Comparison of ENCODE assay signal across 15 cellular contexts in genomic region chr12:124874988-124875802, GRCh38. TPM values are rescaled to one million over a fixed set of nuclear protein-coding genes. Genes with fewer than 3 reads are reported as not detected.
A peak's percentile ranks its signal among the peaks of the same experiment; 100 is the strongest.
DNase-seq lines count a peak whose midpoint lies in the region; ATAC-seq and TF ChIP-seq lines count a peak whose summit lies in the region.
"Had no signal": no experiment of that assay in that cellular context is flagged by ENCODE, and none has a peak within 500 bp of the region (broad histone marks: within the 10 kb centered on the region; RNA-seq: fewer than 3 reads in every experiment).

No MANE protein-coding gene starts in this region.

- H3K4ac ChIP-seq in mesendoderm (ENCODE audit: low read depth, low read length): no peak overlapping the region

- no peaks in the 10 kb centered on the region for H3K9me3 Mint-ChIP-seq in neural progenitor cell

- H3K9ac ChIP-seq in BLaER1 treated with 17β-estradiol and CSF1 and Interleukin-3, amounts not matched to agents 10 nM and 100 nM: peak overlapping the region; percentile 27 to 63 (median 48); a peak in 17 of 22 replicates
- H3K9ac ChIP-seq in PC-3 (ENCODE audit: low read length): no peak overlapping the region
- no peak overlapping the region for H3K9ac ChIP-seq in neural progenitor cell
- H3K9ac ChIP-seq in mesendoderm (ENCODE audit: low read length): no peak overlapping the region

- H3K56ac ChIP-seq in mesendoderm (ENCODE audit: low read length): no peak overlapping the region

- intact Hi-C loops in PC-3 (cut with micrococcal nuclease): no loop called here

- POLR2A ChIA-PET in PC-3 (lab: Charles Lee; ENCODE audit: unreplicated experiment): no interaction called here

- no peak overlapping the region for H2BK15ac ChIP-seq in mesendoderm (replicated peaks; ENCODE audit: low read depth)

- H3K27me3 Mint-ChIP-seq in neural progenitor cell (ENCODE audit: insufficient read depth, low read depth): peaks cover 2% of the 10 kb centered on the region
- H3K27me3 Mint-ChIP-seq: B cell had no signal

- ATAC-seq in PC-3: no peak; the same call in 1 of the 2 replicates

- H3K9me3 ChIP-seq in BLaER1 treated with 17β-estradiol and CSF1 and Interleukin-3, amounts not matched to agents 10 nM and 100 nM (replicated peaks in 1 of 11): no peaks in the 10 kb centered on the region
- H3K9me3 ChIP-seq in PC-3 (ENCODE audit: low read length): no peaks in the 10 kb centered on the region
- no peaks in the 10 kb centered on the region for H3K9me3 ChIP-seq in hepatocyte (ENCODE audit: low read depth)
- no peaks in the 10 kb centered on the region for H3K9me3 ChIP-seq in neural progenitor cell (ENCODE audit: low read depth)
- H3K9me3 ChIP-seq: SJCRH30 had no signal

- CTCF ChIA-PET in PC-3 (lab: Charles Lee): no interaction called here

- H3K27ac ChIP-seq in BLaER1 treated with 17β-estradiol and CSF1 and Interleukin-3, amounts not matched to agents 10 nM and 100 nM: peak overlapping the region in 10 of 11 experiments; percentile 24 to 72 (median 58); a peak in 17 of 22 replicates
- no peak overlapping the region for H3K27ac ChIP-seq in PC-3 (ENCODE audit: low read length)
- peak overlapping the region; percentile 67 for H3K27ac ChIP-seq in hepatocyte
- no peak overlapping the region for H3K27ac ChIP-seq in neural progenitor cell
- H3K27ac ChIP-seq in mesendoderm (ENCODE audit: low read depth, low read length): no peak overlapping the region
- H3K27ac ChIP-seq: SJCRH30 had no signal

- H2BK5ac ChIP-seq in mesendoderm (ENCODE audit: low read length): no peak overlapping the region

- H2AFZ ChIP-seq in PC-3 (ENCODE audit: low read length): peak overlapping the region; percentile 20; the same call in 1 of the 2 replicates
- H2AFZ ChIP-seq in hepatocyte: no peak overlapping the region
- H2AFZ ChIP-seq in neural progenitor cell (replicated peaks): no peak overlapping the region

- no TSS peak for BruUV-seq in PC-3 (replicated peaks; lab: Mats Ljungman, UMichigan)

- no peak overlapping the region for H3K18ac ChIP-seq in mesendoderm (ENCODE audit: low read length)

- peak overlapping the region; percentile 65 to 80 (median 67) for H3K4me2 ChIP-seq in BLaER1 treated with 17β-estradiol and CSF1 and Interleukin-3, amounts not matched to agents 10 nM and 100 nM
- H3K4me2 ChIP-seq in PC-3 (ENCODE audit: low read length) (no peak overlapping the region), hepatocyte (no peak overlapping the region), neural progenitor cell (no peak overlapping the region), mesendoderm (ENCODE audit: low read length) (no peak overlapping the region)

- H3K4me1 Mint-ChIP-seq in neural progenitor cell: peaks cover 24% of the 10 kb centered on the region

- H2AK5ac ChIP-seq in mesendoderm (ENCODE audit: low read length): no peak overlapping the region

- no peak overlapping the region for H3K4me3 Mint-ChIP-seq in neural progenitor cell
- H3K4me3 Mint-ChIP-seq: B cell had no signal

- no peak overlapping the region for H2BK120ac ChIP-seq in mesendoderm (ENCODE audit: low read depth, low read length)

- no peak overlapping the region for H4K5ac ChIP-seq in mesendoderm (ENCODE audit: low read length)

- H3K4me1 ChIP-seq in BLaER1 treated with 17β-estradiol and CSF1 and Interleukin-3, amounts not matched to agents 10 nM and 100 nM: peaks cover 37 to 84% (median 76%) of the 10 kb centered on the region in 10 experiments
- H3K4me1 ChIP-seq in PC-3 (ENCODE audit: insufficient read depth, low read length) (no peaks in the 10 kb centered on the region), hepatocyte (ENCODE audit: insufficient read depth) (peaks cover 7% of the 10 kb centered on the region), neural progenitor cell (peaks cover 13% of the 10 kb centered on the region), mesendoderm (ENCODE audit: control insufficient read depth, low read depth, low read length) (no peaks in the 10 kb centered on the region)
- H3K4me1 ChIP-seq: SJCRH30 had no signal

- peak overlapping the region; percentile 3 for H3K27ac Mint-ChIP-seq in neural progenitor cell
- H3K27ac Mint-ChIP-seq: B cell had no signal

- H3K9me2 ChIP-seq in PC-3 (replicated peaks; ENCODE audit: low read length) (no peaks in the 10 kb centered on the region), hepatocyte (replicated peaks; ENCODE audit: insufficient read depth) (no peaks in the 10 kb centered on the region)

- H3K79me2 ChIP-seq in PC-3 (ENCODE audit: low read length) (no peaks in the 10 kb centered on the region), hepatocyte (no peaks in the 10 kb centered on the region), neural progenitor cell (ENCODE audit: low read depth) (no peaks in the 10 kb centered on the region), mesendoderm (ENCODE audit: control insufficient read depth, insufficient read depth, low read length) (no peaks in the 10 kb centered on the region)

- no peaks in the 10 kb centered on the region for H3K36me3 ChIP-seq in BLaER1 treated with 17β-estradiol and CSF1 and Interleukin-3, amounts not matched to agents 10 nM and 100 nM
- no peaks in the 10 kb centered on the region for H3K36me3 ChIP-seq in PC-3 (ENCODE audit: low read depth, low read length)
- no peaks in the 10 kb centered on the region for H3K36me3 ChIP-seq in hepatocyte (replicated peaks; ENCODE audit: insufficient read depth, low read depth)
- H3K36me3 ChIP-seq in neural progenitor cell: no peaks in the 10 kb centered on the region
- no peaks in the 10 kb centered on the region for H3K36me3 ChIP-seq in mesendoderm (ENCODE audit: control insufficient read depth, insufficient read depth, low read length)
- H3K36me3 ChIP-seq: SJCRH30 had no signal

- no peaks in the 10 kb centered on the region for H3F3A ChIP-seq in PC-3 (ENCODE audit: low read length, unreplicated experiment)
- no peaks in the 10 kb centered on the region for H3F3A ChIP-seq in neural progenitor cell (ENCODE audit: low read depth)

- no peak overlapping the region for H4K8ac ChIP-seq in mesendoderm (ENCODE audit: low read depth, low read length)

- H3K27me3 ChIP-seq in BLaER1 treated with 17β-estradiol and CSF1 and Interleukin-3, amounts not matched to agents 10 nM and 100 nM: no peaks in the 10 kb centered on the region
- no peaks in the 10 kb centered on the region for H3K27me3 ChIP-seq in PC-3 (ENCODE audit: low read length)
- no peaks in the 10 kb centered on the region for H3K27me3 ChIP-seq in hepatocyte
- H3K27me3 ChIP-seq in neural progenitor cell: no peaks in the 10 kb centered on the region
- H3K27me3 ChIP-seq in mesendoderm (ENCODE audit: insufficient read depth, low read length, poor library complexity): no peaks in the 10 kb centered on the region
- H3K27me3 ChIP-seq: SJCRH30 had no signal

- H3K23ac ChIP-seq in mesendoderm (ENCODE audit: low read length): no peak overlapping the region

- no peak overlapping the region for H3K4me3 ChIP-seq in BLaER1 treated with 17β-estradiol and CSF1 and Interleukin-3, amounts not matched to agents 10 nM and 100 nM
- no peak overlapping the region for H3K4me3 ChIP-seq in PC-3 (ENCODE audit: low read length)
- no peak overlapping the region for H3K4me3 ChIP-seq in hepatocyte
- H3K4me3 ChIP-seq in neural progenitor cell: no peak overlapping the region
- no peak overlapping the region for H3K4me3 ChIP-seq in mesendoderm (ENCODE audit: low read length)
- H3K4me3 ChIP-seq: SJCRH30 had no signal

- no peaks in the 10 kb centered on the region for H3K36me3 Mint-ChIP-seq in neural progenitor cell

- H4K20me1 ChIP-seq in BLaER1 treated with 17β-estradiol and CSF1 and Interleukin-3, amounts not matched to agents 10 nM and 100 nM: no peaks in the 10 kb centered on the region
- no peaks in the 10 kb centered on the region for H4K20me1 ChIP-seq in PC-3 (ENCODE audit: low read length)
- H4K20me1 ChIP-seq in hepatocyte (ENCODE audit: insufficient read depth, poor library complexity, severe bottlenecking): no peaks in the 10 kb centered on the region
- H4K20me1 ChIP-seq in neural progenitor cell (ENCODE audit: low read depth): no peaks in the 10 kb centered on the region

- 56% methylated on average over 14 of the region's 14 CpGs for WGBS in hepatocyte (ENCODE audit: low lambda C conversion rate, missing lambda C conversion rate)
- WGBS in mesendoderm (ENCODE audit: extremely low coverage, insufficient coverage, low lambda C conversion rate): no CpG with 5 or more reads among the region's 14 CpGs

- DNase-seq in PC-3 (no peak), hepatocyte (ENCODE audit: low spot score) (no peak), neural progenitor cell (ENCODE audit: low spot score) (no peak), Kasumi-1 (lab: John Stamatoyannopoulos, UW) (no peak), HCEC 1CT (no peak), mesendoderm (no peak), glomerular visceral epithelial cell (ENCODE audit: extremely low spot score) (no peak)
- DNase-seq: KBM-7, NCI-H1105, NCI-H187, NCI-H446, NCI-H748 treated with DMSO at 0.1 percent for 48 hours, SJCRH30 had no signal

- H3K79me1 ChIP-seq in mesendoderm (ENCODE audit: low read length): no peaks in the 10 kb centered on the region

- no peak for TF ChIP-seq CTCF in PC-3 (conservative IDR thresholded peaks at IDR 0.05; ENCODE audit: low read depth, low read length)
- TF ChIP-seq CTCF in hepatocyte (IDR thresholded peaks at IDR 0.05; ENCODE audit: poor library complexity): no peak
- TF ChIP-seq CTCF in neural progenitor cell (IDR thresholded peaks at IDR 0.05): no peak

RNA-seq across cellular contexts. Expression of gene SCARB1, which starts 11.5 kb away (rescaled TPM):
- total RNA-seq in PC-3 (2014; rRNA removed) (79.1 and 80.5 TPM in 2 replicates), hepatocyte (50.4 and 51.5 TPM in 2 replicates), neural progenitor cell (ENCODE audit: low replicate concordance) (4.3 and 7.8 TPM in 2 replicates)
- polyA plus RNA-seq in hepatocyte: 68.1 and 90.0 TPM in 2 replicates
- polyA plus RNA-seq in mesendoderm (2013, experiment 1 of 2): 55.4 TPM
- 56.4 TPM for polyA plus RNA-seq in mesendoderm (2013, experiment 2 of 2)

RNA-seq across cellular contexts. Expression of gene UBC, which starts 39.3 kb away (rescaled TPM):
- total RNA-seq in PC-3 (2014; rRNA removed): 1,587 TPM in 2 replicates
- 1,410 and 1,439 TPM in 2 replicates for total RNA-seq in hepatocyte
- 1,142 and 1,267 TPM in 2 replicates for polyA plus RNA-seq in hepatocyte
- total RNA-seq in neural progenitor cell (ENCODE audit: low replicate concordance): 857 and 897 TPM in 2 replicates
- polyA plus RNA-seq in mesendoderm (2013, experiment 1 of 2): 737 TPM
- 751 TPM for polyA plus RNA-seq in mesendoderm (2013, experiment 2 of 2)

Comparison
In these comparisons a context has a peak if more than half of its experiments do, and no peak if none do; other contexts are left out.
1. H3K27ac ChIP-seq: peak in BLaER1 treated with 17β-estradiol and CSF1 and Interleukin-3, amounts not matched to agents 10 nM and 100 nM (10 of 11) and hepatocyte (single experiment); none in PC-3 (single experiment), neural progenitor cell (single experiment) and mesendoderm (single experiment).
2. H3K4me2 ChIP-seq: peak in BLaER1 treated with 17β-estradiol and CSF1 and Interleukin-3, amounts not matched to agents 10 nM and 100 nM (11 of 11); none in PC-3 (single experiment), hepatocyte (single experiment), neural progenitor cell (single experiment) and mesendoderm (single experiment).
3. H3K9ac ChIP-seq: peak in BLaER1 treated with 17β-estradiol and CSF1 and Interleukin-3, amounts not matched to agents 10 nM and 100 nM (11 of 11); none in PC-3 (single experiment), neural progenitor cell (single experiment) and mesendoderm (single experiment).